13 cellular contexts compared by ENCODE assay signal in the genomic region with DNA sequence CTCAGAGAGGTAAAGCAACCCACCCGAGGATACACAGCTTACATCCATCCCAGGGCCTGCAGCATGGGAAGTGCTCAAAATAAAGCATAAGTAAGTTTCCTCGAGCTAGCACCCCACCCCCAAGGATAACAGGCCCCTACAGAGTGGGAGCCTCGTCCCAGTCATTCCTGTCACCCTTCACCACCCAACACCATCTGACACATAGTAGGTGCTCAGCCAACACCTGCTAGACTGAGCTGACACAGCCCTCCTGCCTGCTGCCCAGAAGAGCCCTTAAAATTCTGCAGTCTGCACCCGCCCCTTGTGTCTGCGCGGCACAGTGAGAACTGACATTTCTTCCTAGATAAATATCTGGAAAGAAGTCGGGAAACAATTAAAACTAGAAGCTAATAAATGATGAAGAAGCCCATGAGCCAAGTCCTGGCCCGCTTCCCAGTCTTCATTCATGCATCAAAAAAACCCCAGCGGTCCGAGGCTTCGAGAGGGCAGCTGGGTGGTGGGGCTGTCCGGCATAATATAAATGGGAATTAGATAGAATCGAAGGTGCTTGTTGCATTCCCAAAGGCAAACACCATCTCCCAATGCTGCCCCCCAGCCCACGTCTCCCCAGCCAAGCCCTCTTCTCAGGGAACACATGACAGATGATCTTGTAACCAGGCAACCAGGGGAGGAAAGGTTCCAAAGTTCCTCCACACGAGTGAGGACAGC.
DNase-seq lines count a peak whose midpoint lies in the region; ATAC-seq and TF ChIP-seq lines count a peak whose summit lies in the region.
"Had no signal": no experiment of that assay in that cellular context is flagged by ENCODE, and none has a peak within 500 bp of the region (broad histone marks: within the 10 kb centered on the region; RNA-seq: fewer than 3 reads in every experiment).

No MANE protein-coding gene starts in this region.

- no peak overlapping the region for H3K4me3 Mint-ChIP-seq in activated CD8-positive, alpha-beta memory T cell treated with anti-CD3 and anti-CD28 coated beads, Interleukin-2, amount 10 ng/mL, durations not matched to agents 7 days and 5 days
- H3K4me3 Mint-ChIP-seq: naive B cell had no signal

- TF ChIP-seq CTCF in astrocyte of the cerebellum (IDR thresholded peaks at IDR 0.05; ENCODE audit: low read depth, low read length, missing control alignments): no peak

- no peak overlapping the region for H3K4me3 ChIP-seq in astrocyte of the cerebellum (ENCODE audit: low read depth, low read length)
- H3K4me3 ChIP-seq: skin epidermis, uterus had no signal

- peaks cover 86% of the 10 kb centered on the region for H3K4me1 Mint-ChIP-seq in activated CD8-positive, alpha-beta memory T cell treated with anti-CD3 and anti-CD28 coated beads, Interleukin-2, amount 10 ng/mL, durations not matched to agents 7 days and 5 days
- H3K4me1 Mint-ChIP-seq: naive B cell had no signal

- no peaks in the 10 kb centered on the region for H3K9me3 Mint-ChIP-seq in activated CD8-positive, alpha-beta memory T cell treated with anti-CD3 and anti-CD28 coated beads, Interleukin-2, amount 10 ng/mL, durations not matched to agents 7 days and 5 days (ENCODE audit: low read depth)

- ATAC-seq in activated CD8-positive, alpha-beta memory T cell treated with anti-CD3 and anti-CD28 coated beads, Interleukin-2, amount 10 ng/mL, durations not matched to agents 7 days and 5 days: no peak
- no peak for ATAC-seq in HG02973 (IDR thresholded peaks at IDR 0.05; ENCODE audit: unreplicated experiment)
- no peak for ATAC-seq in HG03135 (IDR thresholded peaks at IDR 0.05; ENCODE audit: unreplicated experiment)
- no peak for ATAC-seq in GM21723 (IDR thresholded peaks at IDR 0.05; ENCODE audit: unreplicated experiment)

- H3K27ac Mint-ChIP-seq in activated CD8-positive, alpha-beta memory T cell treated with anti-CD3 and anti-CD28 coated beads, Interleukin-2, amount 10 ng/mL, durations not matched to agents 7 days and 5 days: peak overlapping the region; percentile 94
- H3K27ac Mint-ChIP-seq: naive B cell had no signal

- in situ Hi-C loops in astrocyte of the cerebellum (cut with HindIII; ENCODE audit: low sequenced_read_pairs): no loop called here

- H3K36me3 Mint-ChIP-seq in activated CD8-positive, alpha-beta memory T cell treated with anti-CD3 and anti-CD28 coated beads, Interleukin-2, amount 10 ng/mL, durations not matched to agents 7 days and 5 days: peaks cover 30% of the 10 kb centered on the region
- H3K36me3 Mint-ChIP-seq: naive B cell had no signal

- CTCF ChIA-PET in activated CD8-positive, alpha-beta memory T cell treated with anti-CD3 and anti-CD28 coated beads, Interleukin-2, amount 10 ng/mL, durations not matched to agents 7 days and 5 days (lab: Charles Lee): interaction anchor here (0.9 to 2.6 kb wide), 7 partner anchors 8 to 71 kb away, joined by 3 to 9 read pairs (median 4); no protein-coding TSS in a partner anchor

- no peaks in the 10 kb centered on the region for H3K27me3 Mint-ChIP-seq in activated CD8-positive, alpha-beta memory T cell treated with anti-CD3 and anti-CD28 coated beads, Interleukin-2, amount 10 ng/mL, durations not matched to agents 7 days and 5 days
- H3K27me3 Mint-ChIP-seq: naive B cell had no signal

- no peak for DNase-seq in activated CD8-positive, alpha-beta memory T cell treated with anti-CD3 and anti-CD28 coated beads, Interleukin-2, amount 10 ng/mL, durations not matched to agents 7 days and 5 days
- no peak for DNase-seq in activated CD8-positive, alpha-beta memory T cell treated with anti-CD3 and anti-CD28 coated beads for 24 hours
- DNase-seq in NCI-H1694 (lab: John Stamatoyannopoulos, UW) (peak; percentile 27), astrocyte of the cerebellum (ENCODE audit: low read depth) (peak; percentile 40), retina (peak; percentile 56)
- DNase-seq: AML-193, naive B cell, T-helper 9 cell, uterus had no signal

Comparison
In these comparisons a context has a peak if more than half of its experiments do, and no peak if none do; other contexts are left out.
1. DNase-seq: peak in NCI-H1694 (single experiment), astrocyte of the cerebellum (single experiment) and retina (single experiment); none in activated CD8-positive, alpha-beta memory T cell treated with anti-CD3 and anti-CD28 coated beads, Interleukin-2, amount 10 ng/mL, durations not matched to agents 7 days and 5 days (single experiment) and activated CD8-positive, alpha-beta memory T cell treated with anti-CD3 and anti-CD28 coated beads for 24 hours (single experiment).